8 cellular contexts compared by ENCODE assay signal in genomic region chr6:16239798-16240123, GRCh38. TPM values are rescaled to one million over a fixed set of nuclear protein-coding genes. Genes with fewer than 3 reads are reported as not detected.
DNase-seq lines count a peak whose midpoint lies in the region; ATAC-seq, FAIRE-seq and TF ChIP-seq lines count a peak whose summit lies in the region.

No MANE protein-coding gene starts in this region.

- no peak for TF ChIP-seq EP300 in K562 (IDR thresholded peaks at IDR 0.05; ENCODE audit: low read length)

- no peak for DNase-seq in stimulated activated naive CD8-positive, alpha-beta T cell treated with anti-CD3 and anti-CD28 coated beads, Interleukin-15, amount 100 ng/mL, for 72 hours
- DNase-seq in K562 (ENCODE audit: extremely low read depth in 1 of 4, low spot score in 3 of 4) (peak in 2 of 4 experiments; percentile 45 to 47), mesenchymal stem cell (peak; percentile 81), vagina (ENCODE audit: extremely low spot score in 2 of 2) (no peak), D721Med (ENCODE audit: insufficient read length, low spot score) (no peak), cortex of kidney (lab: John Stamatoyannopoulos, UW) (no peak)
- DNase-seq in activated T-cell treated with anti-CD3 and anti-CD28 coated beads, Interleukin-2, amount 50 U/mL, for 24 hours: no peak

- no peak overlapping the region for H3K18ac ChIP-seq in mesenchymal stem cell (ENCODE audit: low read depth in 1 of 2, low read length in 2 of 2)

- no peak for TF ChIP-seq POLR2A in K562 (conservative IDR thresholded peaks at IDR 0.05)
- no peak for TF ChIP-seq POLR2A in vagina (IDR thresholded peaks at IDR 0.05)

- no peaks in the 10 kb centered on the region for H3K36me3 Mint-ChIP-seq in stimulated activated naive CD8-positive, alpha-beta T cell treated with anti-CD3 and anti-CD28 coated beads, Interleukin-15, Interleukin-2, amounts not matched to agents 100 ng/mL and 50 ng/mL, for 24 hours (ENCODE audit: low read depth)
- no peaks in the 10 kb centered on the region for H3K36me3 Mint-ChIP-seq in activated T-cell treated with anti-CD3 and anti-CD28 coated beads, Interleukin-2, amount 50 U/mL, for 24 hours (ENCODE audit: low read depth)

- H3K4me1 Mint-ChIP-seq in stimulated activated naive CD8-positive, alpha-beta T cell treated with anti-CD3 and anti-CD28 coated beads, Interleukin-15, Interleukin-2, amounts not matched to agents 100 ng/mL and 50 ng/mL, for 24 hours (ENCODE audit: low read depth): peaks cover 28% of the 10 kb centered on the region
- peaks cover 38% of the 10 kb centered on the region for H3K4me1 Mint-ChIP-seq in stimulated activated naive CD8-positive, alpha-beta T cell treated with anti-CD3 and anti-CD28 coated beads, Interleukin-15, amount 100 ng/mL, for 72 hours
- peaks cover 28% of the 10 kb centered on the region for H3K4me1 Mint-ChIP-seq in activated T-cell treated with anti-CD3 and anti-CD28 coated beads, Interleukin-2, amount 50 U/mL, for 24 hours (ENCODE audit: low read depth)

- H3K4me1 ChIP-seq in K562 (replicated peaks in 1 of 2; ENCODE audit: control insufficient read depth in 2 of 2, insufficient read depth in 2 of 2, low read length in 2 of 2) (peaks cover 48 to 60% of the 10 kb centered on the region in 2 experiments), mesenchymal stem cell (ENCODE audit: control insufficient read depth, insufficient read depth, low read depth, low read length) (peaks cover 18% of the 10 kb centered on the region), vagina (peaks cover 34% of the 10 kb centered on the region)

- 0 out of 2 replicates have a peak, but pooled peaks cover 4% of the 10 kb centered on the region for H4K20me1 ChIP-seq in K562 (replicated peaks; ENCODE audit: control insufficient read depth, insufficient read depth, low read length)

- FAIRE-seq in K562 (lab: Jason Lieb, UNC): peak; percentile 55
- FAIRE-seq in D721Med (lab: Jason Lieb, UNC): no peak

- no peak overlapping the region for H3K23ac ChIP-seq in mesenchymal stem cell (ENCODE audit: low read length in 2 of 2)

- H3K9me3 ChIP-seq in K562 (replicated peaks; ENCODE audit: control insufficient read depth, insufficient read depth, low read depth, low read length) (no peaks in the 10 kb centered on the region), mesenchymal stem cell (ENCODE audit: control insufficient read depth, low read length) (no peaks in the 10 kb centered on the region), vagina (no peaks in the 10 kb centered on the region)

- POLR2A ChIA-PET in K562 (lab: Yijun Ruan, JAX): interaction anchor here (0.7 to 7.5 kb wide), 15 partner anchors 8 to 1826 kb away, joined by 3 to 116 read pairs (median 4); no protein-coding TSS in a partner anchor

- peak overlapping the region; percentile 86 to 96 for H3K9ac ChIP-seq in K562 (ENCODE audit: insufficient read depth in 1 of 2, low read depth in 2 of 2, low read length in 2 of 2)
- peak overlapping the region; percentile 83 for H3K9ac ChIP-seq in mesenchymal stem cell (ENCODE audit: low read length)

- no peaks in the 10 kb centered on the region for H3K27me3 ChIP-seq in K562 (ENCODE audit: control insufficient read depth in 2 of 2, insufficient read depth in 2 of 2, low read length in 2 of 2)
- H3K27me3 ChIP-seq in mesenchymal stem cell (ENCODE audit: control insufficient read depth in 1 of 2, insufficient read depth in 1 of 2, low read length in 2 of 2): no peaks in the 10 kb centered on the region
- no peaks in the 10 kb centered on the region for H3K27me3 ChIP-seq in vagina

- peak overlapping the region; percentile 86 for H3K4me3 Mint-ChIP-seq in stimulated activated naive CD8-positive, alpha-beta T cell treated with anti-CD3 and anti-CD28 coated beads, Interleukin-15, Interleukin-2, amounts not matched to agents 100 ng/mL and 50 ng/mL, for 24 hours
- H3K4me3 Mint-ChIP-seq in stimulated activated naive CD8-positive, alpha-beta T cell treated with anti-CD3 and anti-CD28 coated beads, Interleukin-15, amount 100 ng/mL, for 72 hours: peak overlapping the region in 1 of 2 donors; percentile 83
- H3K4me3 Mint-ChIP-seq in activated T-cell treated with anti-CD3 and anti-CD28 coated beads, Interleukin-2, amount 50 U/mL, for 24 hours: no peak overlapping the region

- in situ Hi-C loops in K562 (cut with MboI): no loop called here

- no peak overlapping the region for H2BK5ac ChIP-seq in mesenchymal stem cell (ENCODE audit: low read depth, low read length, poor library complexity, severe bottlenecking)

- H2AFZ ChIP-seq in K562 (ENCODE audit: low read depth, low read length): peak overlapping the region; percentile 78
- no peak overlapping the region for H2AFZ ChIP-seq in mesenchymal stem cell (ENCODE audit: low read depth, low read length)

- no peak overlapping the region for H3K27ac Mint-ChIP-seq in stimulated activated naive CD8-positive, alpha-beta T cell treated with anti-CD3 and anti-CD28 coated beads, Interleukin-15, Interleukin-2, amounts not matched to agents 100 ng/mL and 50 ng/mL, for 24 hours
- H3K27ac Mint-ChIP-seq in stimulated activated naive CD8-positive, alpha-beta T cell treated with anti-CD3 and anti-CD28 coated beads, Interleukin-15, amount 100 ng/mL, for 72 hours: no peak overlapping the region
- no peak overlapping the region for H3K27ac Mint-ChIP-seq in activated T-cell treated with anti-CD3 and anti-CD28 coated beads, Interleukin-2, amount 50 U/mL, for 24 hours

- no peak for ATAC-seq in stimulated activated naive CD8-positive, alpha-beta T cell treated with anti-CD3 and anti-CD28 coated beads, Interleukin-15, amount 100 ng/mL, for 72 hours
- ATAC-seq in K562: peak; percentile 60

- 1% methylated on average over 5 of the region's 5 CpGs for WGBS in K562 (ENCODE audit: insufficient coverage, low coverage, missing lambda C conversion rate)
- 55% methylated on average over 5 of the region's 5 CpGs for WGBS in mesenchymal stem cell

- H2AK5ac ChIP-seq in mesenchymal stem cell (ENCODE audit: low read length, severe bottlenecking): no peak overlapping the region

- H3K9me1 ChIP-seq in K562 (ENCODE audit: control insufficient read depth, insufficient read depth, low read length): no peaks in the 10 kb centered on the region

- TF ChIP-seq CTCF in K562 (IDR thresholded peaks at IDR 0.05 in 2 of 3, conservative IDR thresholded peaks at IDR 0.05 in 1 of 3; ENCODE audit: insufficient read depth in 2 of 3, low read depth in 1 of 3, low read length in 3 of 3) (no peak; a peak in 1 of 6 replicates), vagina (IDR thresholded peaks at IDR 0.05) (no peak), D721Med (IDR thresholded peaks at IDR 0.05; ENCODE audit: insufficient read depth, missing control alignments) (no peak)

- H2BK120ac ChIP-seq in mesenchymal stem cell (ENCODE audit: low read depth, low read length): no peak overlapping the region

- no peaks in the 10 kb centered on the region for H3K9me3 Mint-ChIP-seq in stimulated activated naive CD8-positive, alpha-beta T cell treated with anti-CD3 and anti-CD28 coated beads, Interleukin-15, Interleukin-2, amounts not matched to agents 100 ng/mL and 50 ng/mL, for 24 hours
- H3K9me3 Mint-ChIP-seq in stimulated activated naive CD8-positive, alpha-beta T cell treated with anti-CD3 and anti-CD28 coated beads, Interleukin-15, amount 100 ng/mL, for 72 hours: no peaks in the 10 kb centered on the region
- no peaks in the 10 kb centered on the region for H3K9me3 Mint-ChIP-seq in activated T-cell treated with anti-CD3 and anti-CD28 coated beads, Interleukin-2, amount 50 U/mL, for 24 hours

- H3K79me2 ChIP-seq in K562 (ENCODE audit: control insufficient read depth, insufficient read depth, low read length): peaks cover 66% of the 10 kb centered on the region

- 0 out of 4 replicates have a peak, but pooled peaks of 1 of the 2 experiments have one; percentile 55 for TF ChIP-seq RAD21 in K562 (CRISPR knock-in tag; conservative IDR thresholded peaks at IDR 0.05 in 1 of 2, IDR thresholded peaks at IDR 0.05 in 1 of 2)

- peak overlapping the region; percentile 58 for H3K4me3 ChIP-seq in K562
- H3K4me3 ChIP-seq in mesenchymal stem cell (ENCODE audit: insufficient read depth in 1 of 2, low read depth in 1 of 2, low read length in 2 of 2): peak overlapping the region in 1 of 2 experiments; percentile 92
- H3K4me3 ChIP-seq in vagina: peak overlapping the region; percentile 61 to 75

- H4K91ac ChIP-seq in mesenchymal stem cell (ENCODE audit: low read length): no peak overlapping the region

- H4K8ac ChIP-seq in mesenchymal stem cell (ENCODE audit: low read length): no peak overlapping the region

- H3K4ac ChIP-seq in mesenchymal stem cell (ENCODE audit: low read depth in 1 of 2, low read length in 2 of 2): no peak overlapping the region

- H3K79me1 ChIP-seq in mesenchymal stem cell (replicated peaks; ENCODE audit: low read length, poor library complexity, severe bottlenecking): no peaks in the 10 kb centered on the region

- peak overlapping the region in 1 of 2 experiments; percentile 43 for H2BK12ac ChIP-seq in mesenchymal stem cell (ENCODE audit: low read length in 2 of 2)

- peaks cover 39% of the 10 kb centered on the region for H3K27me3 Mint-ChIP-seq in stimulated activated naive CD8-positive, alpha-beta T cell treated with anti-CD3 and anti-CD28 coated beads, Interleukin-15, Interleukin-2, amounts not matched to agents 100 ng/mL and 50 ng/mL, for 24 hours
- H3K27me3 Mint-ChIP-seq in stimulated activated naive CD8-positive, alpha-beta T cell treated with anti-CD3 and anti-CD28 coated beads, Interleukin-15, amount 100 ng/mL, for 72 hours: peaks cover 52% of the 10 kb centered on the region
- peaks cover 42% of the 10 kb centered on the region for H3K27me3 Mint-ChIP-seq in activated T-cell treated with anti-CD3 and anti-CD28 coated beads, Interleukin-2, amount 50 U/mL, for 24 hours

- no peak overlapping the region for H2BK15ac ChIP-seq in mesenchymal stem cell (ENCODE audit: low read depth, poor library complexity, severe bottlenecking)

- no TSS peak for BruUV-seq in K562 (replicated peaks; lab: Mats Ljungman, UMichigan)

- intact Hi-C loops in K562 (cut with micrococcal nuclease) (loop anchor here (1.0 to 2.0 kb wide), 2 partner anchors 25 to 26 kb away; no protein-coding TSS in a partner anchor), vagina (cut with DNase I) (no loop called here)

- H3K4me2 ChIP-seq in K562 (ENCODE audit: insufficient read depth, low read length): peak overlapping the region; percentile 91
- no peak overlapping the region for H3K4me2 ChIP-seq in mesenchymal stem cell (ENCODE audit: low read length, poor library complexity, severe bottlenecking)

- CTCF ChIA-PET in K562 (lab: Yijun Ruan, JAX; ENCODE audit: low intra/inter-chr PET ratio): no interaction called here

- H3K36me3 ChIP-seq in K562 (ENCODE audit: control insufficient read depth, insufficient read depth, low read length) (peaks cover 15% of the 10 kb centered on the region), mesenchymal stem cell (ENCODE audit: control insufficient read depth in 1 of 2, insufficient read depth in 2 of 2, low read depth in 1 of 2, low read length in 2 of 2) (no peaks in the 10 kb centered on the region), vagina (no peaks in the 10 kb centered on the region)

- no peak overlapping the region for H3K14ac ChIP-seq in mesenchymal stem cell (ENCODE audit: low read length in 2 of 2)

- H3K27ac ChIP-seq in K562 (ENCODE audit: extremely low read depth, low read depth, low read length) (peak overlapping the region; percentile 72; the same call in 2 of the 3 replicates), mesenchymal stem cell (ENCODE audit: low read length, poor library complexity, severe bottlenecking) (no peak overlapping the region), vagina (no peak overlapping the region)

RNA-seq across cellular contexts. Expression of gene GMPR, which starts 1.4 kb away (rescaled TPM):
- 58.9 and 89.1 TPM in 2 replicates for total RNA-seq in K562 (2011; cell fraction: chromatin; rRNA removed; ENCODE audit: low replicate concordance)
- total RNA-seq in K562 (2011; cell fraction: nucleolus; rRNA removed): 52.6 and 53.0 TPM in 2 replicates
- total RNA-seq in K562 (2011; cell fraction: nucleoplasm; rRNA removed): 58.1 and 58.7 TPM in 2 replicates
- total RNA-seq in K562 (2014; rRNA removed) (42.5 and 46.2 TPM in 2 replicates), K562 (2014; rRNA removed; fragmentation: Illumina TruSeq; extraction: Trizol) (34.1 and 34.6 TPM in 2 replicates), K562 (2015; rRNA removed; fragmentation: Illumina TruSeq; extraction: Trizol) (52.9 and 53.5 TPM in 2 replicates), K562 (2021) (64.1 and 73.7 TPM in 2 replicates), vagina (2.0 TPM)
- polyA plus RNA-seq in K562 (2011; rRNA removed) (66.7 and 72.1 TPM in 2 replicates), K562 (2014; fragmentation: Illumina TruSeq; extraction: Trizol) (83.7 and 85.6 TPM in 2 replicates), K562 (2014; fragmentation: Nextera tagmentation; extraction: Ambion mirVana) (10 to 100 TPM; 42.0 to 47.8 TPM), K562 (2014; rRNA removed) (45.6 and 49.8 TPM in 2 replicates)
- polyA plus RNA-seq in K562 (2011; cell fraction: cytosol; rRNA removed): 97.7 and 111 TPM in 2 replicates
- 50.2 and 57.5 TPM in 2 replicates for polyA plus RNA-seq in K562 (2011; cell fraction: nucleus; rRNA removed)
- 80.2 and 117 TPM in 2 replicates for polyA plus RNA-seq in K562 (2012)
- polyA minus RNA-seq in K562 (2011; rRNA and poly(A)+ RNA removed): 82.0 and 85.1 TPM in 2 replicates
- 38.0 and 45.0 TPM in 2 replicates for polyA minus RNA-seq in K562 (2011; cell fraction: cytosol; rRNA and poly(A)+ RNA removed)
- polyA minus RNA-seq in K562 (2011; cell fraction: nucleus; rRNA and poly(A)+ RNA removed): 26.5 and 45.9 TPM in 2 replicates
- polyA plus RNA-seq in mesenchymal stem cell (2013, experiment 1 of 2): 23.7 TPM
- polyA plus RNA-seq in mesenchymal stem cell (2013, experiment 2 of 2): 26.0 TPM

Comparison
In these comparisons a context has a peak if more than half of its experiments do, and no peak if none do; other contexts are left out.
1. RNA of gene GMPR, which starts 1.4 kb away (total RNA-seq): 34.1 to 89.1 TPM in K562; 2.0 TPM in vagina (single experiment); every median in the first group is over 10 times any median in the second.